ENCODE assay signal across 1 cellular context in genomic region chr5:57538341-57538955, GRCh38.
TF ChIP-seq lines count a peak whose summit lies in the region.

No MANE protein-coding gene starts in this region.

TF ChIP-seq in GM23338, 12 proteins besides CTCF, POLR2A, EP300 and RAD21 (continued from another document):
- TF ChIP-seq ZNF462 (CRISPR knock-in tag; IDR thresholded peaks at IDR 0.05) (no peak), REST (IDR thresholded peaks at IDR 0.05; ENCODE audit: unreplicated experiment) (no peak)
